In genomic region chr6:19925533-19925932, GRCh38 we compare ENCODE assay signal across 30 cellular contexts.
DNase-seq lines count a peak whose midpoint lies in the region; ATAC-seq and TF ChIP-seq lines count a peak whose summit lies in the region.
"Had no signal": no experiment of that assay in that cellular context is flagged by ENCODE, and none has a peak within 500 bp of the region (broad histone marks: within the 10 kb centered on the region; RNA-seq: fewer than 3 reads in every experiment).

No MANE protein-coding gene starts in this region.

- no peak for TF ChIP-seq CTCF in foreskin fibroblast (IDR thresholded peaks at IDR 0.05; ENCODE audit: low read depth, low read length)

- H3K4me3 ChIP-seq in foreskin fibroblast (ENCODE audit: low read depth in 1 of 2, low read length in 2 of 2), result no peak overlapping the region
- H3K4me3 ChIP-seq: BLaER1 treated with 17β-estradiol and CSF1 and Interleukin-3, amounts not matched to agents 10 nM and 100 nM; esophagus muscularis mucosa; gastrocnemius medialis; psoas muscle; SK-N-MC had no signal

- ATAC-seq in GM18511 (IDR thresholded peaks at IDR 0.05; ENCODE audit: unreplicated experiment) (peak; percentile 84), GM19452 (IDR thresholded peaks at IDR 0.05; ENCODE audit: unreplicated experiment) (peak; percentile 52), HG02938 (IDR thresholded peaks at IDR 0.05; ENCODE audit: unreplicated experiment) (peak; percentile 65), HG03558 (IDR thresholded peaks at IDR 0.05; ENCODE audit: extremely low read depth, unreplicated experiment) (peak; percentile 75), GM19455 (IDR thresholded peaks at IDR 0.05; ENCODE audit: unreplicated experiment) (no peak)
- ATAC-seq: activated CD8-positive, alpha-beta memory T cell treated with anti-CD3 and anti-CD28 coated beads, Interleukin-2, amount 10 ng/mL, durations not matched to agents 7 days and 5 days; gastrocnemius medialis; left ventricle myocardium superior; naive thymus-derived CD4-positive, alpha-beta T cell; psoas muscle had no signal

- no peak for DNase-seq in NCI-H1694 (lab: John Stamatoyannopoulos, UW)
- DNase-seq in foreskin fibroblast, result no peak
- DNase-seq in EL, result no peak
- DNase-seq: activated CD4-positive, alpha-beta T cell treated with anti-CD3 and anti-CD28 coated beads, Interleukin-2, amount 50 U/mL, for 1 hour; activated CD8-positive, alpha-beta memory T cell treated with anti-CD3 and anti-CD28 coated beads, Interleukin-2, amount 10 ng/mL, durations not matched to agents 7 days and 5 days; activated naive CD4-positive, alpha-beta T cell treated with anti-CD3 and anti-CD28 coated beads, Interleukin-2, amount 50 U/mL, for 16 hours; amygdala; Caco-2; endodermal cell; gastrocnemius medialis; HCEC 1CT; hypothalamus; left ventricle myocardium superior; naive thymus-derived CD4-positive, alpha-beta T cell; NCI-H1092 treated with DMSO at 0.1 percent for 48 hours; NCI-H2029; NCI-H2227 treated with DMSO at 0.1 percent for 48 hours; NCI-H69; nucleus accumbens; psoas muscle; stimulated activated CD4-positive, alpha-beta T cell treated with anti-CD3 and anti-CD28 coated beads, Interleukin-15, amount 100 ng/mL, for 24 hours; WERI-Rb-1 had no signal
